ENCODE assay signal across 22 cellular contexts in genomic region chr3:130374908-130375307, GRCh38. TPM values are rescaled to one million over a fixed set of nuclear protein-coding genes. Genes with fewer than 3 reads are reported as not detected.
A peak's percentile ranks its signal among the peaks of the same experiment; 100 is the strongest.
DNase-seq lines count a peak whose midpoint lies in the region; ATAC-seq, FAIRE-seq and TF ChIP-seq lines count a peak whose summit lies in the region.
"Had no signal": no experiment of that assay in that cellular context is flagged by ENCODE, and none has a peak within 500 bp of the region (broad histone marks: within the 10 kb centered on the region; RNA-seq: fewer than 3 reads in every experiment).

No MANE protein-coding gene starts in this region.

- H3K36me3 ChIP-seq in K562 (ENCODE audit: control insufficient read depth, insufficient read depth, low read length) (peaks cover 37% of the 10 kb centered on the region), trophoblast cell (ENCODE audit: control insufficient read depth in 1 of 2, insufficient read depth in 2 of 2, low read length in 2 of 2) (no peaks in the 10 kb centered on the region), mesenchymal stem cell (ENCODE audit: control insufficient read depth in 1 of 2, insufficient read depth in 2 of 2, low read depth in 1 of 2, low read length in 2 of 2) (no peaks in the 10 kb centered on the region)
- H3K36me3 ChIP-seq: BE2C, BLaER1 had no signal

- H3K18ac ChIP-seq in trophoblast cell (ENCODE audit: low read length) (no peak overlapping the region), mesenchymal stem cell (ENCODE audit: low read depth in 1 of 2, low read length in 2 of 2) (no peak overlapping the region)

- TF ChIP-seq RAD21 in K562 (CRISPR knock-in tag; conservative IDR thresholded peaks at IDR 0.05 in 1 of 2, IDR thresholded peaks at IDR 0.05 in 1 of 2): no peak

- TF ChIP-seq EP300 in K562 (IDR thresholded peaks at IDR 0.05; ENCODE audit: low read length): peak; percentile 20; the same call in 1 of the 2 replicates

- no peak overlapping the region for H3K14ac ChIP-seq in trophoblast cell (ENCODE audit: low read length)
- H3K14ac ChIP-seq in mesenchymal stem cell (ENCODE audit: low read length in 2 of 2): no peak overlapping the region

- no peak overlapping the region for H4K12ac ChIP-seq in trophoblast cell (ENCODE audit: low read depth, low read length)

- no peak overlapping the region for H2AFZ ChIP-seq in K562 (ENCODE audit: low read depth, low read length)
- no peak overlapping the region for H2AFZ ChIP-seq in trophoblast cell (ENCODE audit: insufficient read depth, low read length, poor library complexity)
- no peak overlapping the region for H2AFZ ChIP-seq in mesenchymal stem cell (ENCODE audit: low read depth, low read length)

- H2AK5ac ChIP-seq in trophoblast cell (ENCODE audit: low read length) (no peak overlapping the region), mesenchymal stem cell (ENCODE audit: low read length, severe bottlenecking) (no peak overlapping the region)

- H3K79me2 ChIP-seq in K562 (ENCODE audit: control insufficient read depth, insufficient read depth, low read length): no peaks in the 10 kb centered on the region; the same call in 1 of the 3 replicates
- no peaks in the 10 kb centered on the region for H3K79me2 ChIP-seq in trophoblast cell (ENCODE audit: control insufficient read depth, insufficient read depth, low read length, poor library complexity)

- H2BK5ac ChIP-seq in trophoblast cell (ENCODE audit: low read depth, low read length, poor library complexity): no peak overlapping the region
- H2BK5ac ChIP-seq in mesenchymal stem cell (ENCODE audit: low read depth, low read length, poor library complexity, severe bottlenecking): no peak overlapping the region

- H2BK12ac ChIP-seq in trophoblast cell (ENCODE audit: low read length) (no peak overlapping the region), mesenchymal stem cell (ENCODE audit: low read length in 2 of 2) (no peak overlapping the region)

- peaks cover 18 to 33% of the 10 kb centered on the region in 2 experiments for H3K4me1 ChIP-seq in K562 (replicated peaks in 1 of 2; ENCODE audit: control insufficient read depth in 2 of 2, insufficient read depth in 2 of 2, low read length in 2 of 2)
- peaks cover 0 to 6% of the 10 kb centered on the region in 2 experiments for H3K4me1 ChIP-seq in trophoblast cell (ENCODE audit: control insufficient read depth in 1 of 2, insufficient read depth in 2 of 2, low read length in 2 of 2)
- peaks cover 4% of the 10 kb centered on the region for H3K4me1 ChIP-seq in mesenchymal stem cell (ENCODE audit: control insufficient read depth, insufficient read depth, low read depth, low read length)
- H3K4me1 ChIP-seq: BLaER1 had no signal

- no peak for TF ChIP-seq POLR2A in K562 (conservative IDR thresholded peaks at IDR 0.05)

- FAIRE-seq in K562 (lab: Jason Lieb, UNC) (peak; percentile 66), D721Med (lab: Jason Lieb, UNC) (no peak)
- FAIRE-seq: A204.1, G401.6, GM12891, GM19239 had no signal

- peak in 2 of 4 experiments; percentile 33 to 58 for DNase-seq in K562 (ENCODE audit: extremely low read depth in 1 of 4, low spot score in 3 of 4)
- DNase-seq in trophoblast cell: no peak
- DNase-seq in mesenchymal stem cell: no peak
- no peak for DNase-seq in anterior cingulate cortex (lab: John Stamatoyannopoulos, UW)
- no peak for DNase-seq in D721Med (ENCODE audit: insufficient read length, low spot score)
- DNase-seq: 8988T; ACHN; BE2C; C1 segment of cervical spinal cord; CD4-positive, alpha-beta memory T cell; CD4-positive, CD25-positive, alpha-beta regulatory T cell; CD8-positive, alpha-beta memory T cell; COR-L47; DMS79 treated with DMSO at 0.1 percent for 48 hours; GF-D8 had no signal

- H3K9me1 ChIP-seq in K562 (ENCODE audit: control insufficient read depth, insufficient read depth, low read length): no peaks in the 10 kb centered on the region

- H4K91ac ChIP-seq in trophoblast cell (ENCODE audit: low read depth, low read length) (no peak overlapping the region), mesenchymal stem cell (ENCODE audit: low read length) (no peak overlapping the region)

- H3K79me1 ChIP-seq in trophoblast cell (ENCODE audit: low read length): peaks cover 2% of the 10 kb centered on the region
- no peaks in the 10 kb centered on the region for H3K79me1 ChIP-seq in mesenchymal stem cell (replicated peaks; ENCODE audit: low read length, poor library complexity, severe bottlenecking)

- no peak overlapping the region for H2BK120ac ChIP-seq in trophoblast cell (ENCODE audit: insufficient read depth, low read length, poor library complexity)
- no peak overlapping the region for H2BK120ac ChIP-seq in mesenchymal stem cell (ENCODE audit: low read depth, low read length)

- H3K23ac ChIP-seq in trophoblast cell (ENCODE audit: low read length): peak overlapping the region; percentile 12
- H3K23ac ChIP-seq in mesenchymal stem cell (ENCODE audit: low read length in 2 of 2): no peak overlapping the region

- intact Hi-C loops in K562 (cut with micrococcal nuclease): loop anchor here (5.0 kb wide), 1 partner anchor 33 kb away; no protein-coding TSS in a partner anchor

- WGBS in K562 (ENCODE audit: insufficient coverage, low coverage, missing lambda C conversion rate): 8% methylated on average over 1 of the region's 1 CpG
- WGBS in trophoblast cell (ENCODE audit: extremely low coverage, insufficient coverage, insufficient read length): no CpG with 5 or more reads among the region's 1 CpG
- whole genome bisulfite sequencing in mesenchymal stem cell: 96% methylated on average over 1 of the region's 1 CpG

- POLR2A ChIA-PET in K562 (lab: Yijun Ruan, JAX): interaction anchor here (0.6 to 1.7 kb wide), 3 partner anchors 9 to 108 kb away, joined by 3 to 8 read pairs (median 3); no protein-coding TSS in a partner anchor

- CTCF ChIA-PET in K562 (lab: Yijun Ruan, JAX; ENCODE audit: low intra/inter-chr PET ratio): no interaction called here

- peak; percentile 74 for ATAC-seq in K562

- in situ Hi-C loops in K562 (cut with MboI): no loop called here

- H3K4ac ChIP-seq in trophoblast cell (ENCODE audit: low read depth, low read length) (no peak overlapping the region), mesenchymal stem cell (ENCODE audit: low read depth in 1 of 2, low read length in 2 of 2) (no peak overlapping the region)

- H2BK15ac ChIP-seq in mesenchymal stem cell (ENCODE audit: low read depth, poor library complexity, severe bottlenecking): no peak overlapping the region

- H3K4me2 ChIP-seq in K562 (ENCODE audit: insufficient read depth, low read length) (no peak overlapping the region), trophoblast cell (ENCODE audit: low read length) (no peak overlapping the region), mesenchymal stem cell (ENCODE audit: low read length, poor library complexity, severe bottlenecking) (no peak overlapping the region)
- H3K4me2 ChIP-seq: BLaER1 had no signal

- H4K8ac ChIP-seq in trophoblast cell (ENCODE audit: low read depth, low read length) (no peak overlapping the region), mesenchymal stem cell (ENCODE audit: low read length) (no peak overlapping the region)

- H3K27me3 ChIP-seq in K562 (ENCODE audit: control insufficient read depth in 2 of 2, insufficient read depth in 2 of 2, low read length in 2 of 2) (no peaks in the 10 kb centered on the region), trophoblast cell (ENCODE audit: insufficient read depth, low read length) (no peaks in the 10 kb centered on the region), mesenchymal stem cell (ENCODE audit: control insufficient read depth in 1 of 2, insufficient read depth in 1 of 2, low read length in 2 of 2) (peaks cover 0 to 13% of the 10 kb centered on the region in 2 experiments)
- H3K27me3 ChIP-seq: BE2C, BLaER1 had no signal

- H3K9me3 ChIP-seq in K562 (replicated peaks; ENCODE audit: control insufficient read depth, insufficient read depth, low read depth, low read length) (no peaks in the 10 kb centered on the region; the same call in 1 of the 2 replicates), trophoblast cell (ENCODE audit: insufficient read depth, low read depth, low read length) (no peaks in the 10 kb centered on the region), mesenchymal stem cell (ENCODE audit: control insufficient read depth, low read length) (peaks cover 3% of the 10 kb centered on the region)
- H3K9me3 ChIP-seq: BLaER1 had no signal

- no peaks in the 10 kb centered on the region for H4K20me1 ChIP-seq in K562 (replicated peaks; ENCODE audit: control insufficient read depth, insufficient read depth, low read length)
- H4K20me1 ChIP-seq: BLaER1 had no signal

- H3K4me3 ChIP-seq in K562 (no peak overlapping the region), trophoblast cell (ENCODE audit: low read depth, low read length) (no peak overlapping the region), mesenchymal stem cell (ENCODE audit: insufficient read depth in 1 of 2, low read depth in 1 of 2, low read length in 2 of 2) (no peak overlapping the region)
- H3K4me3 ChIP-seq: BLaER1 had no signal

- H3K9ac ChIP-seq in K562 (ENCODE audit: insufficient read depth in 1 of 2, low read depth in 2 of 2, low read length in 2 of 2): no peak overlapping the region
- no peak overlapping the region for H3K9ac ChIP-seq in trophoblast cell (ENCODE audit: low read length)
- H3K9ac ChIP-seq in mesenchymal stem cell (ENCODE audit: low read length): no peak overlapping the region
- H3K9ac ChIP-seq: BLaER1 had no signal

- BruUV-seq in K562 (replicated peaks; lab: Mats Ljungman, UMichigan): no TSS peak

- TF ChIP-seq CTCF in K562 (IDR thresholded peaks at IDR 0.05 in 2 of 3, conservative IDR thresholded peaks at IDR 0.05 in 1 of 3; ENCODE audit: insufficient read depth in 2 of 3, low read depth in 1 of 3, low read length in 3 of 3): no peak
- no peak for TF ChIP-seq CTCF in D721Med (IDR thresholded peaks at IDR 0.05; ENCODE audit: insufficient read depth, missing control alignments)

- H3K27ac ChIP-seq in K562 (ENCODE audit: extremely low read depth, low read depth, low read length): peak overlapping the region; percentile 25
- H3K27ac ChIP-seq in trophoblast cell (ENCODE audit: low read depth, low read length): no peak overlapping the region
- no peak overlapping the region for H3K27ac ChIP-seq in mesenchymal stem cell (ENCODE audit: low read length, poor library complexity, severe bottlenecking)
- H3K27ac ChIP-seq: BLaER1 had no signal

RNA-seq across cellular contexts. Expression of gene COL6A5, which starts 29.4 kb away (rescaled TPM):
- 14.8 and 40.0 TPM in 2 replicates for total RNA-seq in K562 (2011; cell fraction: chromatin; rRNA removed; ENCODE audit: low replicate concordance)
- 7.8 and 10.9 TPM in 2 replicates for total RNA-seq in K562 (2011; cell fraction: nucleolus; rRNA removed)
- 12.6 and 15.3 TPM in 2 replicates for total RNA-seq in K562 (2011; cell fraction: nucleoplasm; rRNA removed)
- 4.9 and 5.2 TPM in 2 replicates for total RNA-seq in K562 (2014; rRNA removed)
- total RNA-seq in K562 (2014; rRNA removed; fragmentation: Illumina TruSeq; extraction: Trizol): 8.9 and 9.0 TPM in 2 replicates
- 9.6 and 9.8 TPM in 2 replicates for total RNA-seq in K562 (2015; rRNA removed; fragmentation: Illumina TruSeq; extraction: Trizol)
- 4.9 and 5.6 TPM in 2 replicates for total RNA-seq in K562 (2021)
- polyA plus RNA-seq in K562 (2011; rRNA removed): 5.0 and 9.1 TPM in 2 replicates
- polyA plus RNA-seq in K562 (2011; cell fraction: cytosol; rRNA removed): 1.9 and 2.1 TPM in 2 replicates
- polyA plus RNA-seq in K562 (2011; cell fraction: nucleus; rRNA removed): 13.9 and 18.1 TPM in 2 replicates
- 3.6 and 3.9 TPM in 2 replicates for polyA plus RNA-seq in K562 (2012)
- polyA plus RNA-seq in K562 (2014; fragmentation: Illumina TruSeq; extraction: Trizol): 7.0 and 9.7 TPM in 2 replicates
- 1 to 10 TPM; 1.5 to 2.3 TPM for polyA plus RNA-seq in K562 (2014; fragmentation: Nextera tagmentation; extraction: Ambion mirVana)
- polyA plus RNA-seq in K562 (2014; rRNA removed): 5.4 and 6.0 TPM in 2 replicates
- polyA minus RNA-seq in K562 (2011; rRNA and poly(A)+ RNA removed): 10.0 and 14.7 TPM in 2 replicates
- 1.7 and 3.6 TPM in 2 replicates for polyA minus RNA-seq in K562 (2011; cell fraction: cytosol; rRNA and poly(A)+ RNA removed)
- polyA minus RNA-seq in K562 (2011; cell fraction: nucleus; rRNA and poly(A)+ RNA removed): 13.2 and 15.4 TPM in 2 replicates
- polyA plus RNA-seq in trophoblast cell (2013): 0.05 and 0.06 TPM in 2 replicates
- 0.11 TPM for polyA plus RNA-seq in mesenchymal stem cell (2013, experiment 1 of 2)
- 0.14 TPM for polyA plus RNA-seq in mesenchymal stem cell (2013, experiment 2 of 2)
- total RNA-seq: CD4-positive, alpha-beta memory T cell; CD4-positive, CD25-positive, alpha-beta regulatory T cell; CD8-positive, alpha-beta memory T cell had no signal
- polyA plus RNA-seq: AG04450; CD14-positive monocyte; CD4-positive, alpha-beta memory T cell; CD4-positive, CD25-positive, alpha-beta regulatory T cell; CD8-positive, alpha-beta memory T cell had no signal
